Comparison of ENCODE assay signal across 11 cellular contexts in the genomic region with DNA sequence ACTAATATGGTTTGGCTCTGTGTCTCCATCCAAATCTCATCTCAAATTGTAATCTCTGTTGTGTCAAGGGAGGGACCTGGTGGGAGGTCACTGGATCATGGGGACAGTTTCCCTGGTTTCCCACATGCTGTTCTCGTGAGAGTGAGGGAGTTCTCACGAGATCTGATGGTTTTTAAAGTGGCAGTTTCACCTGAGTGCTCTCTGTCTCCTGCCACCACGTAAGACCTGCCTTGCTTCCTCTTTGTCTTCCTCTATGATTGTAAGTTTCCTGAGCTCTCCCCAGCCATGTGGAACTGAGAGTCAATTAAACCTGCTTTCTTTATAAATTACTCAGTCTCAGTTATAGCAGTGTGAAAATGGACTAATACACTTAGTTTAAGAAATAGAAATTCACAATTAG.
DNase-seq lines count a peak whose midpoint lies in the region; ATAC-seq and TF ChIP-seq lines count a peak whose summit lies in the region.
"Had no signal": no experiment of that assay in that cellular context is flagged by ENCODE, and none has a peak within 500 bp of the region (broad histone marks: within the 10 kb centered on the region; RNA-seq: fewer than 3 reads in every experiment).

No MANE protein-coding gene starts in this region.

- H3K4me3 ChIP-seq in GM06990 (replicated peaks; ENCODE audit: low read depth, low read length): no peak overlapping the region

- no peak overlapping the region for H3K4me3 Mint-ChIP-seq in naive thymus-derived CD8-positive, alpha-beta T cell

- CTCF ChIA-PET in RWPE1 (lab: Yijun Ruan, JAX): interaction anchor here (0.5 kb wide), 1 partner anchor 624 kb away, joined by 4 read pairs; no protein-coding TSS in a partner anchor

- TF ChIP-seq CTCF in GM06990 (IDR thresholded peaks at IDR 0.05; ENCODE audit: insufficient read depth, low read length, poor library complexity, severe bottlenecking) (no peak), RWPE1 (conservative IDR thresholded peaks at IDR 0.05; ENCODE audit: low read depth) (no peak)

- no peaks in the 10 kb centered on the region for H3K9me3 Mint-ChIP-seq in naive thymus-derived CD8-positive, alpha-beta T cell

- DNase-seq in GM06990 (ENCODE audit: extremely low read depth, insufficient read length) (peak; percentile 39), NCI-H2107 treated with DMSO at 0.1 percent for 48 hours (lab: John Stamatoyannopoulos, UW; ENCODE audit: unreplicated experiment) (peak; percentile 65), occipital lobe (lab: John Stamatoyannopoulos, UW) (no peak), RWPE1 (ENCODE audit: low spot score) (no peak)
- DNase-seq in stimulated activated CD4-positive, alpha-beta T cell treated with anti-CD3 and anti-CD28 coated beads, Interleukin-4, amount 100 ng/mL, for 24 hours: no peak
- DNase-seq in naive thymus-derived CD8-positive, alpha-beta T cell: no peak
- DNase-seq: activated CD4-positive, alpha-beta T cell treated with anti-CD3 and anti-CD28 coated beads for 48 hours; islet precursor cell had no signal

- no peaks in the 10 kb centered on the region for H3K27me3 ChIP-seq in GM06990 (replicated peaks; ENCODE audit: control insufficient read depth, insufficient read depth, low read length)

- no peak overlapping the region for H3K27ac ChIP-seq in RWPE1
- H3K27ac ChIP-seq: epithelial cell of prostate had no signal

- H3K36me3 ChIP-seq in GM06990 (ENCODE audit: control insufficient read depth, insufficient read depth, low read length): no peaks in the 10 kb centered on the region

- peaks cover 0 to 5% (median 0%) of the 10 kb centered on the region in 5 donors for H3K27me3 Mint-ChIP-seq in naive thymus-derived CD8-positive, alpha-beta T cell

- POLR2A ChIA-PET in RWPE1 (lab: Yijun Ruan, JAX; ENCODE audit: low non-redundant PET): no interaction called here
- POLR2A ChIA-PET in naive thymus-derived CD8-positive, alpha-beta T cell (lab: Charles Lee): no interaction called here

- H3K36me3 Mint-ChIP-seq in naive thymus-derived CD8-positive, alpha-beta T cell: no peaks in the 10 kb centered on the region

- ATAC-seq in GM19397 (IDR thresholded peaks at IDR 0.05; ENCODE audit: unreplicated experiment) (peak; percentile 80), HG02943 (IDR thresholded peaks at IDR 0.05; ENCODE audit: low read depth, unreplicated experiment) (peak; percentile 67)
- no peak for ATAC-seq in naive thymus-derived CD8-positive, alpha-beta T cell

- H3K27ac Mint-ChIP-seq in naive thymus-derived CD8-positive, alpha-beta T cell: no peak overlapping the region

- H3K4me1 Mint-ChIP-seq in naive thymus-derived CD8-positive, alpha-beta T cell: peaks cover 0 to 7% (median under 1%) of the 10 kb centered on the region in 4 donors

Comparison
In these comparisons a context has a peak if more than half of its experiments do, and no peak if none do; other contexts are left out.
1. DNase-seq: peak in GM06990 (single experiment) and NCI-H2107 treated with DMSO at 0.1 percent for 48 hours (single experiment); none in occipital lobe (single experiment), RWPE1 (single experiment), stimulated activated CD4-positive, alpha-beta T cell treated with anti-CD3 and anti-CD28 coated beads, Interleukin-4, amount 100 ng/mL, for 24 hours (single experiment) and naive thymus-derived CD8-positive, alpha-beta T cell (0 of 10).
2. ATAC-seq: peak in GM19397 (single experiment) and HG02943 (single experiment); none in naive thymus-derived CD8-positive, alpha-beta T cell (0 of 2).